In the genomic region with DNA sequence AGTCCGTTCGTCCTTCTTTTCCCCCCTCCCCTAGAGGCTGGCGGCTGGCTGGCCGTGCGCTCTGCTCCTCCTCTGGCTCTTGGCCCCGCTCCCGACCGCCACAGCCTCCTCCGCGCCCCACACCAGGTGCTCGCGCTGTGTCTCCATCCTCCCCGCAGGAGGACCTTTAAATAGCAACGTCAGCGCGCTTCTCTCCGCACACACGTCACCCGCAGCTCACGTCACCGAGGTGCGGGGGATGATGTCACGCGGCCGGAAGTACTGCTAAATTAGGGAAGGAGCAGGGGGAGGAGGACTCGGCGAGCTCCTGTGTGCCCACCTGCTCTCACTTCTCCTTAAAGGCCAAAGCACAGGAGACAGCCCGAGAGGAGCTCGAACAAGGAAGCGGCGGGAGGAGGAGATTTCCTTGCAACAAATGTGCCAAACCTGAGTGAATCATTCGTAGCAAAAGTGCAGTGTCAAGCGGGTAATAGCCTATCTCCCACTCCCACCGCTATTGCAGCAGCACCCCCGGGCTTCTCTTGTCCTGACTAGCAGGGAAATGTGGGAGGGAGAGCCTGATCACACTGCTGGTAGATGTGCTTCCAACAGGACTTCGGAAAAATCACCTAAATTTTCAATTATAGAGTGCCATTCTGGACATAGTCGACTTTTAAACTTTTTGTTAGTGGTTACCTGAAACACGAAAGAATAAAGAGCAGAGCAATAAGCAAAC, we compare ENCODE assay signal across 8 cellular contexts.
DNase-seq lines count a peak whose midpoint lies in the region; FAIRE-seq and TF ChIP-seq lines count a peak whose summit lies in the region.

No MANE protein-coding gene starts in this region.

- H3K9ac ChIP-seq in MM.1S (ENCODE audit: low read length): peak overlapping the region; percentile 85
- H3K9ac ChIP-seq in subcutaneous abdominal adipose tissue (ENCODE audit: low read length in 5 of 5): peak overlapping the region; percentile 52 to 80 (median 70)

- H3K36me3 ChIP-seq in MM.1S (replicated peaks; ENCODE audit: insufficient read depth, low read length) (no peaks in the 10 kb centered on the region), neuron (ENCODE audit: insufficient read depth, low read length) (no peaks in the 10 kb centered on the region), subcutaneous abdominal adipose tissue (ENCODE audit: control insufficient read depth in 5 of 5, insufficient read depth in 5 of 5, low read length in 5 of 5) (no peaks in the 10 kb centered on the region)

- no peak for TF ChIP-seq CTCF in MM.1S (IDR thresholded peaks at IDR 0.05; ENCODE audit: low read length)

- no peaks in the 10 kb centered on the region for H3K27me3 ChIP-seq in MM.1S (replicated peaks; ENCODE audit: insufficient read depth, low read length)
- peaks cover 4% of the 10 kb centered on the region for H3K27me3 ChIP-seq in neuron (ENCODE audit: insufficient read depth, low read length)
- H3K27me3 ChIP-seq in subcutaneous abdominal adipose tissue (ENCODE audit: control insufficient read depth in 5 of 5, insufficient read depth in 4 of 5, low read length in 5 of 5): peaks cover 0 to 15% (median 5%) of the 10 kb centered on the region in 5 donors

- FAIRE-seq in G401.6 (lab: Jason Lieb, UNC): peak; percentile 93

- H3F3A ChIP-seq in MM.1S (ENCODE audit: insufficient read depth, low read length): peaks cover 19% of the 10 kb centered on the region

- peaks cover 3% of the 10 kb centered on the region; the same call in 1 of the 2 replicates for H3K4me1 ChIP-seq in MM.1S (ENCODE audit: low read length)
- H3K4me1 ChIP-seq in neuron (ENCODE audit: insufficient read depth, low read length): peaks cover 23% of the 10 kb centered on the region
- peaks cover 0 to 30% (median 20%) of the 10 kb centered on the region in 5 donors for H3K4me1 ChIP-seq in subcutaneous abdominal adipose tissue (ENCODE audit: control insufficient read depth in 5 of 5, insufficient read depth in 5 of 5, low read length in 5 of 5)

- peak overlapping the region; percentile 95 for H2AFZ ChIP-seq in MM.1S (ENCODE audit: low read length)
- H2AFZ ChIP-seq in neuron (ENCODE audit: low read depth, low read length): peak overlapping the region; percentile 81

- no peaks in the 10 kb centered on the region for H3K9me2 ChIP-seq in MM.1S (replicated peaks; ENCODE audit: insufficient read depth, low read length)

- peak overlapping the region; percentile 81 for H3K4me2 ChIP-seq in MM.1S (ENCODE audit: low read depth, low read length)

- H4K20me1 ChIP-seq in MM.1S (ENCODE audit: insufficient read depth, low read length): no peaks in the 10 kb centered on the region

- H3K9me3 ChIP-seq in MM.1S (replicated peaks; ENCODE audit: insufficient read depth, low read length) (no peaks in the 10 kb centered on the region), neuron (ENCODE audit: low read length) (no peaks in the 10 kb centered on the region), subcutaneous abdominal adipose tissue (ENCODE audit: control insufficient read depth in 5 of 5, low read length in 5 of 5) (no peaks in the 10 kb centered on the region)

- peak overlapping the region; percentile 80 for H3K4me3 ChIP-seq in MM.1S (ENCODE audit: low read length)
- H3K4me3 ChIP-seq in neuron (ENCODE audit: low read length): peak overlapping the region; percentile 77
- peak overlapping the region; percentile 84 to 95 (median 92) for H3K4me3 ChIP-seq in subcutaneous abdominal adipose tissue (ENCODE audit: low read depth in 1 of 5, low read length in 5 of 5)

- H3K27ac ChIP-seq in MM.1S (ENCODE audit: low read length): peak overlapping the region; percentile 96
- H3K27ac ChIP-seq in subcutaneous abdominal adipose tissue (ENCODE audit: low read depth, low read length): peak overlapping the region; percentile 64

- peak; percentile 91 for DNase-seq in HCEC 1CT
- peak; percentile 93 for DNase-seq in MM.1S
- peak; percentile 95 for DNase-seq in SIG-M5 treated with dmso at 0.1 percent for 504 hours (lab: John Stamatoyannopoulos, UW; ENCODE audit: unreplicated experiment)
- DNase-seq in activated naive CD4-positive, alpha-beta T cell treated with Interleukin-2 at 50 U/mL for 16 hours: peak; percentile 87
- DNase-seq in foreskin melanocyte: peak; percentile 79

- H3K79me2 ChIP-seq in MM.1S (ENCODE audit: low read length): no peaks in the 10 kb centered on the region

Comparison
In these comparisons a context has a peak if more than half of its experiments do, and no peak if none do; other contexts are left out.
1. Peak in every context shown above with its lines: DNase-seq, H3K4me3 ChIP-seq and H3K27ac ChIP-seq.